Comparison of ENCODE assay signal across 1 cellular context in genomic region chr1:157403608-157404007, GRCh38.
TF ChIP-seq lines count a peak whose summit lies in the region.

No MANE protein-coding gene starts in this region.

TF ChIP-seq in GM23338, 12 proteins besides CTCF, POLR2A, EP300 and RAD21 (continued from another document):
- no peak for TF ChIP-seq ZNF462 (CRISPR knock-in tag; IDR thresholded peaks at IDR 0.05)
- TF ChIP-seq ETS1 (IDR thresholded peaks at IDR 0.05), result no peak
